20 cellular contexts compared by ENCODE assay signal in the genomic region with DNA sequence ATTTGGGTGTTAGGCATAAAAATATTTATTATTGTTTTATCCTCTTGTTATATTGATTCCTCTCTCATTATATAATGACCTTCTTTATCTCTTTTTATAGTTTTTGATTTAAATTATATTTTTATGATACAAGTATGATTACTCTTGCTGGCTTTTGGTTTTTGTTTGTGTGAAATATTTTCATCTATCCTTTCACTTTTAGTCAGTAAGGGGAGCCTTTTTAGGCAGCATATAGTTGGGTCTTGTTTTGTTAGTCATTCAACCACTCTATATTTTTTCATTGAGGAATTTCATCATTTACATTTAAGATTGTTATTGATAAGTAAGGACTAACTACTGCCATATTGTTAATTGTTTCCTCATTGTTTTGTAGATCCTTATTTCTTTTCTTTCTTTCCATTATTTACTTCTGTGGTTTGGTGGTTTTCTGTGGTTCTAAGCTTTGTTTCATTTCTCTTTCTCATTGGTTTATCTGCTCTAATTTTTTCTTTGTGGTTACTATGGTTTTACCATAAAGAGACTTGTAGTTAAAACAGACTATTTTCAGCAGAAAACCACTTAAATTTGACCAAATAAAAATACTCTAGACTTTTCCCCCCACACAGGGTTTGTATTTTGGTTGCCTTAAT.
A peak's percentile ranks its signal among the peaks of the same experiment; 100 is the strongest.
DNase-seq lines count a peak whose midpoint lies in the region; ATAC-seq and TF ChIP-seq lines count a peak whose summit lies in the region.
"Had no signal": no experiment of that assay in that cellular context is flagged by ENCODE, and none has a peak within 500 bp of the region (broad histone marks: within the 10 kb centered on the region; RNA-seq: fewer than 3 reads in every experiment).

No MANE protein-coding gene starts in this region.

- no peaks in the 10 kb centered on the region for H3K36me3 Mint-ChIP-seq in activated CD4-positive, alpha-beta T cell treated with anti-CD3 and anti-CD28 coated beads for 36 hours (ENCODE audit: low read depth)
- no peaks in the 10 kb centered on the region for H3K36me3 Mint-ChIP-seq in Calu3 (ENCODE audit: insufficient read depth, unreplicated experiment)
- H3K36me3 Mint-ChIP-seq: activated naive CD4-positive, alpha-beta T cell treated with anti-CD3 and anti-CD28 coated beads, Interleukin-2, amount 50 U/mL, for 72 hours; stimulated activated memory B cell treated with anti-CD40 and anti-IgM and Interleukin-4, amounts not matched to agents 10 μg/mL and 1 μg/mL and 100 μg/mL, for 72 hours had no signal

- POLR2A ChIA-PET in activated CD4-positive, alpha-beta T cell treated with anti-CD3 and anti-CD28 coated beads for 36 hours (lab: Charles Lee) = no interaction called here

- no peaks in the 10 kb centered on the region for H3K27me3 Mint-ChIP-seq in activated CD4-positive, alpha-beta T cell treated with anti-CD3 and anti-CD28 coated beads for 36 hours
- no peaks in the 10 kb centered on the region for H3K27me3 Mint-ChIP-seq in Calu3 (ENCODE audit: unreplicated experiment)
- H3K27me3 Mint-ChIP-seq: naive thymus-derived CD8-positive, alpha-beta T cell; stimulated activated memory B cell treated with anti-CD40 and anti-IgM and Interleukin-4, amounts not matched to agents 10 μg/mL and 1 μg/mL and 100 μg/mL, for 72 hours had no signal

- BruUV-seq in Calu3 (replicated peaks; lab: Mats Ljungman, UMichigan) = no TSS peak

- no peak overlapping the region for H3K4me3 ChIP-seq in AG10803 (ENCODE audit: low read length)
- H3K4me3 ChIP-seq: A549, uterus had no signal

- intact Hi-C loops in activated CD4-positive, alpha-beta T cell treated with anti-CD3 and anti-CD28 coated beads for 36 hours (cut with DNase I, micrococcal nuclease) = no loop called here
- intact Hi-C loops in Calu3 (cut with micrococcal nuclease; ENCODE audit: unreplicated experiment) = no loop called here

- CTCF ChIA-PET in activated CD4-positive, alpha-beta T cell treated with anti-CD3 and anti-CD28 coated beads for 36 hours (lab: Charles Lee) = no interaction called here
- CTCF ChIA-PET in Calu3 (lab: Charles Lee) = no interaction called here

- peaks cover under 1% of the 10 kb centered on the region for H3K9me3 Mint-ChIP-seq in activated CD4-positive, alpha-beta T cell treated with anti-CD3 and anti-CD28 coated beads for 36 hours (ENCODE audit: low read depth)
- peaks cover 4% of the 10 kb centered on the region for H3K9me3 Mint-ChIP-seq in Calu3 (ENCODE audit: low read depth, unreplicated experiment)

- ATAC-seq in GM19351 (IDR thresholded peaks at IDR 0.05; ENCODE audit: unreplicated experiment) (peak; percentile 80), HG02759 (IDR thresholded peaks at IDR 0.05; ENCODE audit: unreplicated experiment) (peak; percentile 81), HG03469 (IDR thresholded peaks at IDR 0.05; ENCODE audit: unreplicated experiment) (peak; percentile 74)
- ATAC-seq in activated CD4-positive, alpha-beta T cell treated with anti-CD3 and anti-CD28 coated beads for 36 hours = no peak
- ATAC-seq: A549; activated naive CD4-positive, alpha-beta T cell treated with anti-CD3 and anti-CD28 coated beads, Interleukin-2, amount 50 U/mL, for 72 hours; left lobe of liver; naive thymus-derived CD8-positive, alpha-beta T cell; stimulated activated memory B cell treated with anti-CD40 and anti-IgM and Interleukin-4, amounts not matched to agents 10 μg/mL and 1 μg/mL and 100 μg/mL, for 72 hours had no signal

- peak; percentile 38 for DNase-seq in AG10803 (ENCODE audit: low read depth)
- DNase-seq in activated CD4-positive, alpha-beta T cell treated with anti-CD3 and anti-CD28 coated beads for 36 hours = no peak
- no peak for DNase-seq in T-helper 1 cell
- DNase-seq in Calu3 = no peak
- DNase-seq in inferior parietal cortex (ENCODE audit: extremely low spot score) = no peak
- DNase-seq: central memory CD4-positive, alpha-beta T cell; GOT3; head of caudate nucleus; naive thymus-derived CD8-positive, alpha-beta T cell; NCI-H1105 treated with DMSO at 0.1 percent for 48 hours; NCI-H524 treated with DMSO at 0.1 percent for 48 hours; SHP77 treated with DMSO at 0.1 percent for 48 hours; uterus had no signal

- H3K4me3 Mint-ChIP-seq in activated CD4-positive, alpha-beta T cell treated with anti-CD3 and anti-CD28 coated beads for 36 hours = no peak overlapping the region
- no peak overlapping the region for H3K4me3 Mint-ChIP-seq in Calu3 (ENCODE audit: low read depth, unreplicated experiment)
- H3K4me3 Mint-ChIP-seq: naive thymus-derived CD8-positive, alpha-beta T cell; stimulated activated memory B cell treated with anti-CD40 and anti-IgM and Interleukin-4, amounts not matched to agents 10 μg/mL and 1 μg/mL and 100 μg/mL, for 72 hours had no signal

- no peaks in the 10 kb centered on the region for H3K4me1 Mint-ChIP-seq in activated CD4-positive, alpha-beta T cell treated with anti-CD3 and anti-CD28 coated beads for 36 hours
- H3K4me1 Mint-ChIP-seq in Calu3 (ENCODE audit: low read depth, unreplicated experiment) = no peaks in the 10 kb centered on the region
- H3K4me1 Mint-ChIP-seq: naive thymus-derived CD8-positive, alpha-beta T cell; stimulated activated memory B cell treated with anti-CD40 and anti-IgM and Interleukin-4, amounts not matched to agents 10 μg/mL and 1 μg/mL and 100 μg/mL, for 72 hours had no signal

- TF ChIP-seq CTCF in AG10803 (conservative IDR thresholded peaks at IDR 0.05; ENCODE audit: low read length) = no peak
- no peak for TF ChIP-seq CTCF in Calu3 (IDR thresholded peaks at IDR 0.05; ENCODE audit: unreplicated experiment)

- no peak overlapping the region for H3K27ac Mint-ChIP-seq in activated CD4-positive, alpha-beta T cell treated with anti-CD3 and anti-CD28 coated beads for 36 hours
- H3K27ac Mint-ChIP-seq in Calu3 (ENCODE audit: unreplicated experiment) = no peak overlapping the region
- H3K27ac Mint-ChIP-seq: activated naive CD4-positive, alpha-beta T cell treated with anti-CD3 and anti-CD28 coated beads, Interleukin-2, amount 50 U/mL, for 72 hours; naive thymus-derived CD8-positive, alpha-beta T cell; stimulated activated memory B cell treated with anti-CD40 and anti-IgM and Interleukin-4, amounts not matched to agents 10 μg/mL and 1 μg/mL and 100 μg/mL, for 72 hours had no signal
